ENCODE assay signal across 17 cellular contexts in the genomic region with DNA sequence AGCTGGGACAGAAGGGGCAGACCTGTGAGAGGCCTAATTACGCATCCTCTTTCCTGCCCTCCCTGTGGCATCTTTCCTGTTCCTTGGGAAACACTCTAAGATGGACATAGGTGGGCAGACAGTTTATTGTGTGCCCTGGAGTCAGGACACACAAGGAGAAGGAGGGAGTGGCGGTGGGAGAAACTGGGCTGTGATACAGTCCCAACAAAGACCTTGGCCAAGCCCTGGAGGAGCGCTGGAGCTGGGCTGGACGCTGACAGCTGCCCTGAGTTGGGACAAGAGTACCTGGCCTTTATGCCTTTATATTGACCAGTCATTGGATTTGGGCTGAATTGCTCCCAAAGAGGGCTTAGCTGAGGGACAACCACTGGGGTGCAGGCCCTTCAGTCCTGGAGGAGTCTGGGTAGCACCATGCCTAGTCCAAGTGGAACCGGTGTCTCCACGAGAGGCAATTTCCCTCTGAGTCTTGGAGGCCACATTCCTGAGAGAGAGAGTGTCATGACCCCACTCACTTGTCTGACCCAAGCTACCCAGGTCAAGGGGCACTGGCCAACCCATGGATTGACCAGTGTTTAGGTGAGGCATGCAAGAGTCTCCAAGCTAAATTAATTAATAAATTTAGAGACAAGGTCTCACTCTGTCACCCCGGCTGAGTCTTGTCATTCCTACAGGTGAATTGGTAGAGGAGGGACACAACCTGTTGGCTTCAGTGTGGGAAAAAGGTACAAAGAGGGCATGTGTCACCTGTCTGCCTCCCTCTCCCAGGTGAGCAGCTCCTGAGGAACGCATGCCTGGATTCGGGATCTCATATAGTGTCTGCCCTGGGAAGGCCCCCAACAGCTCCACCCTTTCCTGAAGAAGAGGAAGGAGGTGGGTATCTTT.
DNase-seq lines count a peak whose midpoint lies in the region; ATAC-seq and TF ChIP-seq lines count a peak whose summit lies in the region.
"Had no signal": no experiment of that assay in that cellular context is flagged by ENCODE, and none has a peak within 500 bp of the region (broad histone marks: within the 10 kb centered on the region; RNA-seq: fewer than 3 reads in every experiment).

No MANE protein-coding gene starts in this region.

- TF ChIP-seq CTCF in ascending aorta (IDR thresholded peaks at IDR 0.05) = no peak
- TF ChIP-seq CTCF in lower lobe of right lung (IDR thresholded peaks at IDR 0.05) = no peak
- no peak for TF ChIP-seq CTCF in mucosa of descending colon (IDR thresholded peaks at IDR 0.05)

- H3K27me3 ChIP-seq in ascending aorta = no peaks in the 10 kb centered on the region
- H3K27me3 ChIP-seq in lower lobe of right lung (ENCODE audit: low read depth) = no peaks in the 10 kb centered on the region
- H3K27me3 ChIP-seq: foreskin keratinocyte had no signal

- peak overlapping the region; percentile 92 to 95 for H3K27ac ChIP-seq in ascending aorta
- peak overlapping the region; percentile 83 for H3K27ac ChIP-seq in lower lobe of right lung
- peak overlapping the region; percentile 33 for H3K27ac ChIP-seq in substantia nigra (ENCODE audit: low read depth, low read length, poor library complexity, severe bottlenecking)
- H3K27ac ChIP-seq: 22Rv1, foreskin keratinocyte, parathyroid adenoma had no signal

- H3K36me3 ChIP-seq in ascending aorta (no peaks in the 10 kb centered on the region), lower lobe of right lung (no peaks in the 10 kb centered on the region), mucosa of descending colon (ENCODE audit: low read depth) (no peaks in the 10 kb centered on the region)

- H3K4me1 ChIP-seq in ascending aorta = peaks cover 36 to 56% of the 10 kb centered on the region in 2 donors
- peaks cover 80% of the 10 kb centered on the region for H3K4me1 ChIP-seq in lower lobe of right lung
- peaks cover 11% of the 10 kb centered on the region for H3K4me1 ChIP-seq in mucosa of descending colon (ENCODE audit: low read depth)
- H3K4me1 ChIP-seq: foreskin keratinocyte, parathyroid adenoma had no signal

- ATAC-seq in lower lobe of right lung (no peak), mucosa of descending colon (no peak)
- ATAC-seq: foreskin keratinocyte had no signal

- H3K9me3 Mint-ChIP-seq in T-helper 1 cell treated with Interleukin-12 subunit alpha and Interleukin-12 subunit beta and Interleukin-4 antibody, amounts not matched to agents 30 μg/mL and 1 μg/mL, for 36 hours = peaks cover 8% of the 10 kb centered on the region

- no peaks in the 10 kb centered on the region for H3K27me3 Mint-ChIP-seq in T-helper 1 cell treated with Interleukin-12 subunit alpha and Interleukin-12 subunit beta and Interleukin-4 antibody, amounts not matched to agents 30 μg/mL and 1 μg/mL, for 36 hours (ENCODE audit: low read depth)
- H3K27me3 Mint-ChIP-seq: stimulated activated naive CD8-positive, alpha-beta T cell treated with anti-CD3 and anti-CD28 coated beads, Interleukin-15, Interleukin-2, amounts not matched to agents 100 ng/mL and 50 ng/mL, for 24 hours had no signal

- no peaks in the 10 kb centered on the region for H3K9me3 ChIP-seq in ascending aorta
- H3K9me3 ChIP-seq in lower lobe of right lung = no peaks in the 10 kb centered on the region
- no peaks in the 10 kb centered on the region for H3K9me3 ChIP-seq in mucosa of descending colon

- H3K27ac Mint-ChIP-seq in T-helper 1 cell treated with Interleukin-12 subunit alpha and Interleukin-12 subunit beta and Interleukin-4 antibody, amounts not matched to agents 30 μg/mL and 1 μg/mL, for 36 hours = peak overlapping the region; percentile 31
- H3K27ac Mint-ChIP-seq: stimulated activated naive CD8-positive, alpha-beta T cell treated with anti-CD3 and anti-CD28 coated beads, Interleukin-15, Interleukin-2, amounts not matched to agents 100 ng/mL and 50 ng/mL, for 24 hours had no signal

- H3K4me3 Mint-ChIP-seq in T-helper 1 cell treated with Interleukin-12 subunit alpha and Interleukin-12 subunit beta and Interleukin-4 antibody, amounts not matched to agents 30 μg/mL and 1 μg/mL, for 36 hours = no peak overlapping the region
- H3K4me3 Mint-ChIP-seq: stimulated activated naive CD8-positive, alpha-beta T cell treated with anti-CD3 and anti-CD28 coated beads, Interleukin-15, Interleukin-2, amounts not matched to agents 100 ng/mL and 50 ng/mL, for 24 hours had no signal

- DNase-seq in T-helper 1 cell (no peak), ascending aorta (ENCODE audit: low spot score in 2 of 2) (peak in 1 of 2 donors; percentile 53), lower lobe of right lung (no peak), substantia nigra (lab: John Stamatoyannopoulos, UW) (no peak), pons (ENCODE audit: low spot score) (no peak), mucosa of descending colon (no peak), midbrain (lab: John Stamatoyannopoulos, UW) (no peak)
- DNase-seq: activated CD4-positive, alpha-beta T cell treated with anti-CD3 and anti-CD28 coated beads for 4 hours; activated naive CD4-positive, alpha-beta T cell; Calu3; foreskin keratinocyte; NCI-H2029; stimulated activated CD4-positive, alpha-beta T cell treated with anti-CD3 and anti-CD28 coated beads, Interleukin-4, amount 100 ng/mL, for 1 hour had no signal

- peaks cover 66% of the 10 kb centered on the region for H3K4me1 Mint-ChIP-seq in T-helper 1 cell treated with Interleukin-12 subunit alpha and Interleukin-12 subunit beta and Interleukin-4 antibody, amounts not matched to agents 30 μg/mL and 1 μg/mL, for 36 hours (ENCODE audit: low read depth)

- H3K4me3 ChIP-seq in ascending aorta (no peak overlapping the region), lower lobe of right lung (no peak overlapping the region), mucosa of descending colon (no peak overlapping the region)

- H3K36me3 Mint-ChIP-seq in T-helper 1 cell treated with Interleukin-12 subunit alpha and Interleukin-12 subunit beta and Interleukin-4 antibody, amounts not matched to agents 30 μg/mL and 1 μg/mL, for 36 hours (ENCODE audit: low read depth) = peaks cover 19% of the 10 kb centered on the region

- intact Hi-C loops in ascending aorta (cut with DNase I) (loop anchor here (2.0 to 5.0 kb wide), 3 partner anchors 25 to 76 kb away; no protein-coding TSS in a partner anchor), lower lobe of right lung (cut with DNase I) (no loop called here), mucosa of descending colon (cut with DNase I, micrococcal nuclease) (no loop called here)

Comparison
In these comparisons a context has a peak if more than half of its experiments do, and no peak if none do; other contexts are left out.
1. H3K27ac ChIP-seq: peak in every context shown above with its lines; median percentile 94 in ascending aorta; 83 in lower lobe of right lung; 33 in substantia nigra.